In the genomic region with DNA sequence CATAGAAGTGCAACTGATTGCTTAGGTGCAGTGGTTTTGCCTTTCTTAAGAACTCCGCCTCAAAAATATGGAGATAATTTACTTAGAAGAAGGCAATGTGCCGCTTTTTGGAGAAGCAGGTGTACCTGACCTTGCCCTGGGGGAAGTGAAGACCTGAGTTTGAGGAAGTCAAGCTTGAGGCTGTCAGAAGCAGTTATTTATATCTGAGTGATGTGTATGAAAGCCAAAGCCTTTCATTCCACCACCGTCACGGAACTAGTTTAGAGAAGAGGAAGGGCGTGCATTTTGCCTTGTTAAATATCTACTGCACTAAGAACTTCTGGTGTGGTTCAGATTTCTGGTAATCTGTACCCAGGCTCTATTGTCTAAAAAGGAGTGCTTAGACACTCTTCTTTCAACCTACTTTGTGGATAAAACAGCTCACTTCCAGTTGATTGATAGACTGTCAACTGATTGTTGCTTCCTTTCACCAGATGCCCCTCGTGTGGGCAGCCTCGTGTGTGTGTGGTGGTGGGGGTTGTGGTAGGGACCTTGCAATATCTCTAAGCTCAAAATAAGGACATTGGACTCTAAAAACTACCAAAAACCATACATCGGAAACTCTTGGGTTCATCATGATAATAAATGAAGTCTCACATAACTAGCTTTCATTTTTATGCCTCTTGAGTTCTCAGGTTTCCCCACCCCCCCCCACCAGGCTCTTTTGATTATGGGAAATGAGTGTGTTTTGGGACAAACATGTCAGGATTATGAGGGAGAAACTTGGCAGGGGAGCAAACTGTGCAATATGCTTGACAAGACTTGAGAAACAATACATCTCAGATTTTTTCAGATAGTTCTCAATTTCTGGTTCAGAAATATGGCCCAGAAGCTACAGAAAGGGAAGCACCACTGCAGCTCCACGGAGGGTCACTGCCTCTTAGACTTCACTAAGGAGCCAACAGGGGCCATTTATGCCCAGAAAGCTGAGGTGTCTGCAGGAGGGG, we compare ENCODE assay signal across 8 cellular contexts.
DNase-seq lines count a peak whose midpoint lies in the region; ATAC-seq, FAIRE-seq and TF ChIP-seq lines count a peak whose summit lies in the region.

No MANE protein-coding gene starts in this region.

- no peak overlapping the region for H3K56ac ChIP-seq in H9 (ENCODE audit: insufficient read length, low read depth, low read length)

- H3K36me3 Mint-ChIP-seq in H9 (ENCODE audit: insufficient read depth in 1 of 3, low read depth in 3 of 3) = peaks cover 0 to 4% (median 0%) of the 10 kb centered on the region in 3 experiments; a peak in 1 of 7 replicates

- H3K79me1 ChIP-seq in H9 (ENCODE audit: insufficient read depth, low read depth, low read length, poor library complexity, severe bottlenecking) = no peaks in the 10 kb centered on the region

- WGBS in H9 (ENCODE audit: extremely low coverage, insufficient read length, low lambda C conversion rate) = no CpG with 5 or more reads among the region's 9 CpGs

- H3K4me1 ChIP-seq in H9 (ENCODE audit: insufficient read depth, low read length) = no peaks in the 10 kb centered on the region; the same call in 1 of the 2 replicates

- H3K36me3 ChIP-seq in WERI-Rb-1 = no peaks in the 10 kb centered on the region

- H3K23me2 ChIP-seq in H9 (ENCODE audit: insufficient read length, low read depth, low read length, poor library complexity, severe bottlenecking) = no peaks in the 10 kb centered on the region

- TF ChIP-seq CTCF in WERI-Rb-1 (IDR thresholded peaks at IDR 0.05; ENCODE audit: low read depth, low read length) = no peak
- peak; percentile 6 for TF ChIP-seq CTCF in retinal pigment epithelial cell (conservative IDR thresholded peaks at IDR 0.05; ENCODE audit: low read depth, low read length)
- TF ChIP-seq CTCF in H9 (conservative IDR thresholded peaks at IDR 0.05) = no peak

- no peak overlapping the region for H4K8ac ChIP-seq in H9 (replicated peaks; ENCODE audit: insufficient read length, low read depth, low read length)

- no peak overlapping the region for H3K27ac Mint-ChIP-seq in H9

- peaks cover 10 to 19% of the 10 kb centered on the region in 2 experiments for H3K4me1 Mint-ChIP-seq in H9

- H3K27me3 ChIP-seq in WERI-Rb-1 (ENCODE audit: insufficient read depth, low read depth, severe bottlenecking) (no peaks in the 10 kb centered on the region), H9 (ENCODE audit: insufficient read depth, low read length) (no peaks in the 10 kb centered on the region; the same call in 1 of the 2 replicates)

- no peak overlapping the region for H3K23ac ChIP-seq in H9 (ENCODE audit: insufficient read length, low read depth, low read length)

- H4K5ac ChIP-seq in H9 (ENCODE audit: insufficient read length, low read depth, low read length) = no peak overlapping the region

- H3K27me3 Mint-ChIP-seq in H9 (ENCODE audit: low read depth) = peaks cover 7% of the 10 kb centered on the region

- ATAC-seq in GM21529 (IDR thresholded peaks at IDR 0.05; ENCODE audit: unreplicated experiment) (peak; percentile 90), esophagus mucosa (peak; percentile 65)

- no peaks in the 10 kb centered on the region for H3K79me2 ChIP-seq in H9 (ENCODE audit: insufficient read depth, low read length)

- no peak overlapping the region for H3K4me2 ChIP-seq in H9 (ENCODE audit: insufficient read depth, insufficient read length, low read length)

- no peak overlapping the region for H2AK5ac ChIP-seq in H9 (ENCODE audit: insufficient read length, low read length)

- H4K20me1 ChIP-seq in H9 (ENCODE audit: control insufficient read depth, insufficient read depth, insufficient read length) = no peaks in the 10 kb centered on the region

- H3K9me3 ChIP-seq in WERI-Rb-1 (ENCODE audit: severe bottlenecking) = no peaks in the 10 kb centered on the region
- no peaks in the 10 kb centered on the region for H3K9me3 ChIP-seq in H9 (ENCODE audit: control insufficient read depth, low read depth, low read length)

- no peak overlapping the region for H2AFZ ChIP-seq in H9 (ENCODE audit: low read length)

- no peak overlapping the region for H2BK120ac ChIP-seq in H9 (ENCODE audit: low read depth, low read length, poor library complexity, severe bottlenecking)

- no peak overlapping the region for H3K9ac ChIP-seq in H9 (ENCODE audit: extremely low read depth, insufficient read length, low read length)

- H3K4ac ChIP-seq in H9 (ENCODE audit: low read depth, low read length) = no peak overlapping the region

- TF ChIP-seq POLR2A in GM12891 (IDR thresholded peaks at IDR 0.05; ENCODE audit: low read depth, low read length) = peak; percentile 11

- no peak overlapping the region for H4K91ac ChIP-seq in H9 (ENCODE audit: insufficient read length, low read depth, low read length)

- no peak overlapping the region for H2BK12ac ChIP-seq in H9 (ENCODE audit: insufficient read length, low read depth, low read length)

- H3K18ac ChIP-seq in H9 (ENCODE audit: insufficient read length, low read depth, low read length) = no peak overlapping the region

- no peak overlapping the region for H3K4me3 ChIP-seq in Jurkat, Clone E6-1 (ENCODE audit: low read length)
- H3K4me3 ChIP-seq in WERI-Rb-1 (ENCODE audit: low read depth, low read length) (no peak overlapping the region), retinal pigment epithelial cell (ENCODE audit: low read length) (no peak overlapping the region)

- H2BK5ac ChIP-seq in H9 (ENCODE audit: insufficient read length, low read length) = no peak overlapping the region

- H2BK20ac ChIP-seq in H9 (ENCODE audit: low read depth, low read length, poor library complexity, severe bottlenecking) = no peak overlapping the region

- H3T11ph ChIP-seq in H9 (ENCODE audit: low read length) = no peak overlapping the region

- no peak overlapping the region for H2BK15ac ChIP-seq in H9 (ENCODE audit: low read depth, low read length)

- FAIRE-seq in GM12891 (lab: Jason Lieb, UNC) = peak; percentile 92

- H3K27ac ChIP-seq in WERI-Rb-1 = peak overlapping the region; percentile 31
- no peak overlapping the region for H3K27ac ChIP-seq in H9 (ENCODE audit: insufficient read length, low read depth, low read length)

- peak; percentile 29 for DNase-seq in GM12891 (ENCODE audit: insufficient read length, low spot score)
- DNase-seq in Jurkat, Clone E6-1 (ENCODE audit: low read depth, low spot score) = peak; percentile 21
- no peak for DNase-seq in WERI-Rb-1
- DNase-seq in retinal pigment epithelial cell (ENCODE audit: low read depth) = no peak
- DNase-seq in cerebellum (ENCODE audit: low spot score) = no peak
- no peak for DNase-seq in H9

- H3K14ac ChIP-seq in H9 (ENCODE audit: insufficient read depth, low read length) = no peak overlapping the region

- no peak overlapping the region for H3K4me3 Mint-ChIP-seq in H9

- no peaks in the 10 kb centered on the region for H3K9me3 Mint-ChIP-seq in H9

TF ChIP-seq in GM12891, 5 proteins besides CTCF, POLR2A, EP300 and RAD21:
- TF ChIP-seq POU2F2 (IDR thresholded peaks at IDR 0.05; ENCODE audit: low read depth, low read length) (no peak), POLR2AphosphoS5 (IDR thresholded peaks at IDR 0.05; ENCODE audit: low read depth, low read length) (peak; percentile 64), TAF1 (IDR thresholded peaks at IDR 0.05; ENCODE audit: low read depth, low read length) (peak; percentile 49), SPI1 (IDR thresholded peaks at IDR 0.05; ENCODE audit: low read depth, low read length) (peak; percentile 96), PAX5 (IDR thresholded peaks at IDR 0.05; ENCODE audit: insufficient read depth, low read length, severe bottlenecking) (no peak)

Comparison
In these comparisons a context has a peak if more than half of its experiments do, and no peak if none do; other contexts are left out.
1. DNase-seq: peak in GM12891 (single experiment) and Jurkat, Clone E6-1 (single experiment); none in WERI-Rb-1 (single experiment), retinal pigment epithelial cell (single experiment), cerebellum (single experiment) and H9 (single experiment).